In genomic region chr7:511476-512145, GRCh38 we compare ENCODE assay signal across 1 cellular context.
TF ChIP-seq lines count a peak whose summit lies in the region.

No MANE protein-coding gene starts in this region.

TF ChIP-seq in HEK293, 187 proteins besides CTCF, POLR2A, EP300 and RAD21 (continued from another document):
- TF ChIP-seq ZNF362 (tag by site-specific recombination; IDR thresholded peaks at IDR 0.05), result no peak
- TF ChIP-seq ZNF776 (tag by site-specific recombination; IDR thresholded peaks at IDR 0.05; ENCODE audit: borderline replicate concordance), result no peak
- 0 out of 2 replicates have a peak, but pooled peaks have one; percentile 17 for TF ChIP-seq PRDM10 (tag by site-specific recombination; IDR thresholded peaks at IDR 0.05)
- no peak for TF ChIP-seq WT1 (tag by site-specific recombination; IDR thresholded peaks at IDR 0.05)
- no peak for TF ChIP-seq ZSCAN30 (tag by site-specific recombination; IDR thresholded peaks at IDR 0.05)
- no peak for TF ChIP-seq PRDM4 (tag by site-specific recombination; IDR thresholded peaks at IDR 0.05)
- no peak for TF ChIP-seq ZNF747 (tag by site-specific recombination; IDR thresholded peaks at IDR 0.05)
- TF ChIP-seq ZNF266 (tag by site-specific recombination; IDR thresholded peaks at IDR 0.05; ENCODE audit: low read depth), result no peak
- TF ChIP-seq ZNF843 (tag by site-specific recombination; IDR thresholded peaks at IDR 0.05), result no peak
- TF ChIP-seq ZNF221 (tag by site-specific recombination; IDR thresholded peaks at IDR 0.05; ENCODE audit: borderline replicate concordance), result no peak
- 0 out of 2 replicates have a peak, but pooled peaks have one; percentile 32 for TF ChIP-seq KLF1 (tag by site-specific recombination; IDR thresholded peaks at IDR 0.05)
- no peak for TF ChIP-seq ZNF148 (tag by site-specific recombination; IDR thresholded peaks at IDR 0.05; ENCODE audit: borderline replicate concordance)
TF ChIP-seq in HEK293: peak in this region for 2.
